In genomic region chr3:31696815-31697548, GRCh38 we compare ENCODE assay signal across 24 cellular contexts.
DNase-seq lines count a peak whose midpoint lies in the region; ATAC-seq, FAIRE-seq and TF ChIP-seq lines count a peak whose summit lies in the region.
"Had no signal": no experiment of that assay in that cellular context is flagged by ENCODE, and none has a peak within 500 bp of the region (broad histone marks: within the 10 kb centered on the region; RNA-seq: fewer than 3 reads in every experiment).

No MANE protein-coding gene starts in this region.

- 97% methylated on average over 6 of the region's 6 CpGs for WGBS in HepG2 (ENCODE audit: low lambda C conversion rate)
- 60% methylated on average over 5 of the region's 6 CpGs for WGBS in right lobe of liver (ENCODE audit: insufficient coverage, low coverage, low lambda C conversion rate, missing lambda C conversion rate)
- WGBS in small intestine, 3 donors: 77 to 88% (median 78%) methylated on average over 6 of the region's 6 CpGs

- BruUV-seq in HepG2 (replicated peaks; lab: Mats Ljungman, UMichigan): no TSS peak

- H3K4me1 ChIP-seq in HepG2 (ENCODE audit: insufficient read depth, low read length): no peaks in the 10 kb centered on the region
- H3K4me1 ChIP-seq in right lobe of liver: no peaks in the 10 kb centered on the region
- peaks cover 0 to 2% of the 10 kb centered on the region in 2 donors for H3K4me1 ChIP-seq in small intestine (ENCODE audit: control insufficient read depth in 2 of 2, insufficient read depth in 1 of 2, low read depth in 1 of 2, low read length in 1 of 2)
- H3K4me1 ChIP-seq: BE2C had no signal

- no peak for TF ChIP-seq EP300 in HepG2 (IDR thresholded peaks at IDR 0.05; ENCODE audit: low read depth in 2 of 2, low read length in 2 of 2)
- no peak for TF ChIP-seq EP300 in HepG2 (CRISPR knock-in tag; IDR thresholded peaks at IDR 0.05; ENCODE audit: borderline replicate concordance)

- ATAC-seq in HepG2: no peak
- ATAC-seq in right lobe of liver: no peak
- ATAC-seq in left colon: peak; percentile 61
- ATAC-seq: A549, GM12878 had no signal

- H3K27ac ChIP-seq in HepG2 (ENCODE audit: extremely low read length, insufficient read depth, low read length) (no peak overlapping the region), right lobe of liver (no peak overlapping the region), small intestine (ENCODE audit: low read depth in 1 of 2, low read length in 1 of 2) (no peak overlapping the region)
- H3K27ac ChIP-seq: A549; BLaER1 treated with 17β-estradiol and CSF1 and Interleukin-3, amounts not matched to agents 10 nM and 100 nM had no signal

- no peaks in the 10 kb centered on the region for H3K9me3 ChIP-seq in HepG2 (ENCODE audit: low read length)
- H3K9me3 ChIP-seq in right lobe of liver: no peaks in the 10 kb centered on the region
- H3K9me3 ChIP-seq in small intestine (ENCODE audit: control insufficient read depth, low read depth): no peaks in the 10 kb centered on the region
- H3K9me3 ChIP-seq: A549; BE2C; BLaER1 treated with 17β-estradiol and CSF1 and Interleukin-3, amounts not matched to agents 10 nM and 100 nM had no signal

- intact Hi-C loops in HepG2 (cut with micrococcal nuclease; ENCODE audit: unreplicated experiment) (loop anchor here (5.0 kb wide), 1 partner anchor 145 kb away; no protein-coding TSS in a partner anchor), right lobe of liver (cut with DNase I) (no loop called here), left colon (cut with DNase I, micrococcal nuclease) (no loop called here)

- no peak for TF ChIP-seq RAD21 in HepG2 (CRISPR knock-in tag; IDR thresholded peaks at IDR 0.05)

- no peaks in the 10 kb centered on the region for H4K20me1 ChIP-seq in HepG2 (ENCODE audit: insufficient read depth, low read length)
- H4K20me1 ChIP-seq: BLaER1 treated with 17β-estradiol and CSF1 and Interleukin-3, amounts not matched to agents 10 nM and 100 nM had no signal

- H3K27me3 ChIP-seq in HepG2 (ENCODE audit: control insufficient read depth in 1 of 2, insufficient read depth in 2 of 2, low read length in 2 of 2): no peaks in the 10 kb centered on the region
- no peaks in the 10 kb centered on the region for H3K27me3 ChIP-seq in right lobe of liver
- no peaks in the 10 kb centered on the region for H3K27me3 ChIP-seq in small intestine (ENCODE audit: control insufficient read depth in 2 of 2, insufficient read depth in 2 of 2, low read length in 2 of 2)
- H3K27me3 ChIP-seq: BE2C; BLaER1 treated with 17β-estradiol and CSF1 and Interleukin-3, amounts not matched to agents 10 nM and 100 nM had no signal

- in situ Hi-C loops in HepG2 (cut with HindIII; ENCODE audit: extremely low pct_ligation_motif_present, low pct_unique_long_range_greater_than_20kb): no loop called here

- no peak for FAIRE-seq in HepG2 (lab: Jason Lieb, UNC)
- FAIRE-seq in small intestine (lab: Jason Lieb, UNC): no peak
- FAIRE-seq: A549, D721Med, GM12878, GM19239 had no signal

- H3K36me3 ChIP-seq in HepG2 (replicated peaks in 1 of 2; ENCODE audit: control insufficient read depth in 1 of 2, insufficient read depth in 2 of 2, low read length in 2 of 2) (peaks cover 9 to 25% of the 10 kb centered on the region in 2 experiments; a peak in 4 of 5 replicates), right lobe of liver (no peaks in the 10 kb centered on the region), small intestine (ENCODE audit: control insufficient read depth in 2 of 2, insufficient read depth in 2 of 2, low read length in 2 of 2) (no peaks in the 10 kb centered on the region)
- H3K36me3 ChIP-seq: BE2C; BLaER1 treated with 17β-estradiol and CSF1 and Interleukin-3, amounts not matched to agents 10 nM and 100 nM had no signal

- no peaks in the 10 kb centered on the region for H3K79me2 ChIP-seq in HepG2 (ENCODE audit: insufficient read depth, low read length)

- H3K9ac ChIP-seq in HepG2 (ENCODE audit: insufficient read depth, low read depth, low read length): no peak overlapping the region
- H3K9ac ChIP-seq: BLaER1 treated with 17β-estradiol and CSF1 and Interleukin-3, amounts not matched to agents 10 nM and 100 nM had no signal

- CTCF ChIA-PET in HepG2 (lab: Yijun Ruan, JAX; ENCODE audit: low intra/inter-chr PET ratio, low total read pairs): no interaction called here

- no peak overlapping the region for H2AFZ ChIP-seq in HepG2 (ENCODE audit: low read length)

- H3K4me3 ChIP-seq in HepG2 (replicated peaks in 1 of 3; ENCODE audit: insufficient read depth in 1 of 3, low read depth in 2 of 3, low read length in 3 of 3): no peak overlapping the region
- no peak overlapping the region for H3K4me3 ChIP-seq in right lobe of liver
- no peak overlapping the region for H3K4me3 ChIP-seq in small intestine (ENCODE audit: low read depth in 1 of 2, low read length in 2 of 2)
- H3K4me3 ChIP-seq: A549; BLaER1 treated with 17β-estradiol and CSF1 and Interleukin-3, amounts not matched to agents 10 nM and 100 nM; GM12878 had no signal

- TF ChIP-seq POLR2A in HepG2 (IDR thresholded peaks at IDR 0.05; ENCODE audit: insufficient read depth in 1 of 2, low read depth in 2 of 2, low read length in 2 of 2) (no peak), right lobe of liver (IDR thresholded peaks at IDR 0.05) (no peak)

- TF ChIP-seq CTCF in HepG2 (CRISPR knock-in tag; IDR thresholded peaks at IDR 0.05): no peak
- TF ChIP-seq CTCF in right lobe of liver (IDR thresholded peaks at IDR 0.05): no peak

- H3K4me2 ChIP-seq in HepG2 (ENCODE audit: low read depth, low read length): no peak overlapping the region
- H3K4me2 ChIP-seq: A549; BLaER1 treated with 17β-estradiol and CSF1 and Interleukin-3, amounts not matched to agents 10 nM and 100 nM had no signal

- DNase-seq in HepG2 (ENCODE audit: low spot score) (no peak), right lobe of liver (no peak), left colon (no peak), small intestine (peak; percentile 76), H4 (ENCODE audit: low spot score) (no peak), NCI-H187 treated with DMSO at 0.1 percent for 48 hours (lab: John Stamatoyannopoulos, UW) (no peak)
- DNase-seq: 8988T; ACHN; AML-193; BE2C; CD4-positive, alpha-beta T cell; CD8-positive, alpha-beta memory T cell; DMS 273 treated with DMSO at 0.1 percent for 48 hours; DMS79; EL; GDM1; GOT3; H7; HCEC 1CT had no signal

- POLR2A ChIA-PET in HepG2 (lab: Yijun Ruan, JAX): no interaction called here

TF ChIP-seq in HepG2, 621 proteins besides CTCF, POLR2A, EP300 and RAD21:
- TF ChIP-seq ZNF331 (CRISPR knock-in tag; IDR thresholded peaks at IDR 0.05) (peak; percentile 93), ZFAT (CRISPR knock-in tag; conservative IDR thresholded peaks at IDR 0.05) (no peak), ZBTB44 (CRISPR knock-in tag; IDR thresholded peaks at IDR 0.05) (no peak)
